1 cellular context compared by ENCODE assay signal in the genomic region with DNA sequence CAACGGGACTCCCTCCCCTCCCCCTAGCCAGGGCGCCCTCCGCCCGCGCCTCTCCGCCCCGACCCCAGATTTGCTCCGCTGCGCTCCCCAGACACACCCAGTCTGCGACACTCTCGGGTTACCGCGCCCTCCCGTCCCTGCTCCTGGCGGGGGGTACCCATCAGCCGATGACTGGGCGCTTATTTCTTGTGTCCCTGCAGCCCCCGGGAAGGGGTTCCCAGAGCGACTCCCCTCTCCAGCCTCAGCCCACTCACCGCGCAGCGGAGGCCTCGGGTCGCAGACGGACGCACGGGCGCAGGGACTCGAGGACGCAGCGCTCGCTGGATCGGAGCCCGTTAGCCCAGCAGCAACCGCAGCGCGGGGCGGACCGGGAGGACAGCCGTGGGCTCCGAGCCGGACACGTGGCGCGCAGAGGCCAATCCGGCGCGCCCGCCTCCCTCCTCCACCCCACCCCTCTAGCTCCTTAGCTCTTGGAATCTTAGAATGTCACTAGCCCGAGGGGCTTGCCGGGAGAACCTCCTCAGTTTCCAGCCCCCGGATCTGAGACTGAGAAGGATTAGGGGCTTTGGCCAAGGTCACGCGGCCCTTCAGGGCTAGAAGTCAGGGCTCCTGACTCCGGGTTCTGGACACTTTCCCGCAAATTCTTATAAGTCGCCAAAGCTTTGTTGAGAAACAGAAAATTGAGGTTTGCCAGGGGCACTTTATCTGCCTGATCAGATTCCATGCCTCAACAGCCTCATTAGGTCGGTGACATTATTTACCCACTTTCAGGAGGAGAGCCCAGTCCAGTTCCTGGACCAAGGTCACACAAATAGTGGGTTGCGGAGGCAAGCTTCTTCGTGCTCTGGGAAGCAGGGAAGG.
TF ChIP-seq lines count a peak whose summit lies in the region.

A gene (minus strand): TSS at position 354 of the 861 bp plus-strand sequence. CDS start 9,878 bp downstream, outside the sequence.

TF ChIP-seq in SK-N-SH, 30 proteins besides CTCF, POLR2A, EP300 and RAD21 (continued from another document):
- TF ChIP-seq, protein P1, sequence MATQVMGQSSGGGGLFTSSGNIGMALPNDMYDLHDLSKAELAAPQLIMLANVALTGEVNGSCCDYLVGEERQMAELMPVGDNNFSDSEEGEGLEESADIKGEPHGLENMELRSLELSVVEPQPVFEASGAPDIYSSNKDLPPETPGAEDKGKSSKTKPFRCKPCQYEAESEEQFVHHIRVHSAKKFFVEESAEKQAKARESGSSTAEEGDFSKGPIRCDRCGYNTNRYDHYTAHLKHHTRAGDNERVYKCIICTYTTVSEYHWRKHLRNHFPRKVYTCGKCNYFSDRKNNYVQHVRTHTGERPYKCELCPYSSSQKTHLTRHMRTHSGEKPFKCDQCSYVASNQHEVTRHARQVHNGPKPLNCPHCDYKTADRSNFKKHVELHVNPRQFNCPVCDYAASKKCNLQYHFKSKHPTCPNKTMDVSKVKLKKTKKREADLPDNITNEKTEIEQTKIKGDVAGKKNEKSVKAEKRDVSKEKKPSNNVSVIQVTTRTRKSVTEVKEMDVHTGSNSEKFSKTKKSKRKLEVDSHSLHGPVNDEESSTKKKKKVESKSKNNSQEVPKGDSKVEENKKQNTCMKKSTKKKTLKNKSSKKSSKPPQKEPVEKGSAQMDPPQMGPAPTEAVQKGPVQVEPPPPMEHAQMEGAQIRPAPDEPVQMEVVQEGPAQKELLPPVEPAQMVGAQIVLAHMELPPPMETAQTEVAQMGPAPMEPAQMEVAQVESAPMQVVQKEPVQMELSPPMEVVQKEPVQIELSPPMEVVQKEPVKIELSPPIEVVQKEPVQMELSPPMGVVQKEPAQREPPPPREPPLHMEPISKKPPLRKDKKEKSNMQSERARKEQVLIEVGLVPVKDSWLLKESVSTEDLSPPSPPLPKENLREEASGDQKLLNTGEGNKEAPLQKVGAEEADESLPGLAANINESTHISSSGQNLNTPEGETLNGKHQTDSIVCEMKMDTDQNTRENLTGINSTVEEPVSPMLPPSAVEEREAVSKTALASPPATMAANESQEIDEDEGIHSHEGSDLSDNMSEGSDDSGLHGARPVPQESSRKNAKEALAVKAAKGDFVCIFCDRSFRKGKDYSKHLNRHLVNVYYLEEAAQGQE (IDR thresholded peaks at IDR 0.05; ENCODE audit: low read depth, low read length), result no peak
- TF ChIP-seq, protein P2, sequence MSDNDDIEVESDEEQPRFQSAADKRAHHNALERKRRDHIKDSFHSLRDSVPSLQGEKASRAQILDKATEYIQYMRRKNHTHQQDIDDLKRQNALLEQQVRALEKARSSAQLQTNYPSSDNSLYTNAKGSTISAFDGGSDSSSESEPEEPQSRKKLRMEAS (IDR thresholded peaks at IDR 0.05; ENCODE audit: low read depth), result peak; percentile 85
- TF ChIP-seq MXI1 (IDR thresholded peaks at IDR 0.05; ENCODE audit: low read depth, low read length), result peak; percentile 86
- TF ChIP-seq TEAD4 (IDR thresholded peaks at IDR 0.05; ENCODE audit: borderline replicate concordance, insufficient read depth), result no peak
- no peak for TF ChIP-seq NRF1 (IDR thresholded peaks at IDR 0.05; ENCODE audit: low read depth, low read length)
- TF ChIP-seq JUND (IDR thresholded peaks at IDR 0.05), result no peak
- TF ChIP-seq YY1 (IDR thresholded peaks at IDR 0.05; ENCODE audit: low read depth), result no peak
- no peak for TF ChIP-seq SMC3 (IDR thresholded peaks at IDR 0.05; ENCODE audit: low read depth, low read length)
- no peak for TF ChIP-seq RCOR1 (IDR thresholded peaks at IDR 0.05; ENCODE audit: low read length)
- TF ChIP-seq TAF1 (IDR thresholded peaks at IDR 0.05; ENCODE audit: borderline replicate concordance, low read depth, low read length), result peak; percentile 41; the same call in 1 of the 2 replicates
- TF ChIP-seq, protein P3, sequence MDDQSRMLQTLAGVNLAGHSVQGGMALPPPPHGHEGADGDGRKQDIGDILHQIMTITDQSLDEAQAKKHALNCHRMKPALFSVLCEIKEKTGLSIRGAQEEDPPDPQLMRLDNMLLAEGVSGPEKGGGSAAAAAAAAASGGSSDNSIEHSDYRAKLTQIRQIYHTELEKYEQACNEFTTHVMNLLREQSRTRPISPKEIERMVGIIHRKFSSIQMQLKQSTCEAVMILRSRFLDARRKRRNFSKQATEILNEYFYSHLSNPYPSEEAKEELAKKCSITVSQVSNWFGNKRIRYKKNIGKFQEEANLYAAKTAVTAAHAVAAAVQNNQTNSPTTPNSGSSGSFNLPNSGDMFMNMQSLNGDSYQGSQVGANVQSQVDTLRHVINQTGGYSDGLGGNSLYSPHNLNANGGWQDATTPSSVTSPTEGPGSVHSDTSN (IDR thresholded peaks at IDR 0.05), result no peak
- TF ChIP-seq, protein P4, sequence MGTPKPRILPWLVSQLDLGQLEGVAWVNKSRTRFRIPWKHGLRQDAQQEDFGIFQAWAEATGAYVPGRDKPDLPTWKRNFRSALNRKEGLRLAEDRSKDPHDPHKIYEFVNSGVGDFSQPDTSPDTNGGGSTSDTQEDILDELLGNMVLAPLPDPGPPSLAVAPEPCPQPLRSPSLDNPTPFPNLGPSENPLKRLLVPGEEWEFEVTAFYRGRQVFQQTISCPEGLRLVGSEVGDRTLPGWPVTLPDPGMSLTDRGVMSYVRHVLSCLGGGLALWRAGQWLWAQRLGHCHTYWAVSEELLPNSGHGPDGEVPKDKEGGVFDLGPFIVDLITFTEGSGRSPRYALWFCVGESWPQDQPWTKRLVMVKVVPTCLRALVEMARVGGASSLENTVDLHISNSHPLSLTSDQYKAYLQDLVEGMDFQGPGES (IDR thresholded peaks at IDR 0.05; ENCODE audit: low read depth, low read length), result 0 out of 2 replicates have a peak, but pooled peaks have one; percentile 18
- no peak for TF ChIP-seq FOXJ3 (CRISPR knock-in tag; IDR thresholded peaks at IDR 0.05)
- TF ChIP-seq, protein P5, sequence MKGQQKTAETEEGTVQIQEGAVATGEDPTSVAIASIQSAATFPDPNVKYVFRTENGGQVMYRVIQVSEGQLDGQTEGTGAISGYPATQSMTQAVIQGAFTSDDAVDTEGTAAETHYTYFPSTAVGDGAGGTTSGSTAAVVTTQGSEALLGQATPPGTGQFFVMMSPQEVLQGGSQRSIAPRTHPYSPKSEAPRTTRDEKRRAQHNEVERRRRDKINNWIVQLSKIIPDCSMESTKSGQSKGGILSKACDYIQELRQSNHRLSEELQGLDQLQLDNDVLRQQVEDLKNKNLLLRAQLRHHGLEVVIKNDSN (IDR thresholded peaks at IDR 0.05; ENCODE audit: borderline replicate concordance, low read depth), result peak; percentile 97
- TF ChIP-seq EZH2phosphoT487 (IDR thresholded peaks at IDR 0.05; ENCODE audit: borderline replicate concordance, low read depth), result no peak
